In the genomic region with DNA sequence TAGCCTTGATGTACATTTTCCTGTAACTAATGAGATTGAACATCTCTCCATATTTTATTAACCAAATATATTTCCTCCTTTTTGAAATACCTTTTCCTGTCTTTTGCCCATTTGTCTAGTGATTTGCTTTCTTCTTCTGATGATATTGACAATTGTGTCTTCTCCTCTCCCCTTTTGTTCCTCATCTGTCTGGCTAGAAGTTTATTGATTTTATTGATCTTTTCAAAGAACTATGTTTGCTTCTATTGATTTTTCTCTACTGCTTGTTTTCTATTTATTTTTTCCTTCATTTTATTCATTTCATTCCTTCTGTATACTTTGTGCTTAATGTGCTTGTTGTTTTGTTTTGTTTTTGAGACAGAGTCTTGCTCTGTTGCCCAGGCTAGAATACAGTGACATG, we compare ENCODE assay signal across 25 cellular contexts.
A peak's percentile ranks its signal among the peaks of the same experiment; 100 is the strongest.
DNase-seq lines count a peak whose midpoint lies in the region; ATAC-seq, FAIRE-seq and TF ChIP-seq lines count a peak whose summit lies in the region.
"Had no signal": no experiment of that assay in that cellular context is flagged by ENCODE, and none has a peak within 500 bp of the region (broad histone marks: within the 10 kb centered on the region; RNA-seq: fewer than 3 reads in every experiment).

No MANE protein-coding gene starts in this region.

- H3K4me3 Mint-ChIP-seq in activated T-cell treated with anti-CD3 and anti-CD28 coated beads, Interleukin-2, amount 50 U/mL, for 72 hours = no peak overlapping the region
- no peak overlapping the region for H3K4me3 Mint-ChIP-seq in activated T-cell treated with anti-CD3 and anti-CD28 coated beads, Interleukin-2, amount 50 U/mL, for 4 hours
- H3K4me3 Mint-ChIP-seq: B cell; CD4-positive, alpha-beta memory T cell; CD4-positive, CD25-positive, alpha-beta regulatory T cell; CD8-positive, alpha-beta memory T cell had no signal

- in situ Hi-C loops in K562 (cut with MboI) = no loop called here

- no peak for TF ChIP-seq POLR2A in K562 (conservative IDR thresholded peaks at IDR 0.05)

- no peaks in the 10 kb centered on the region for H3K79me2 ChIP-seq in K562 (ENCODE audit: control insufficient read depth, insufficient read depth, low read length)

- no peak for TF ChIP-seq RAD21 in K562 (CRISPR knock-in tag; conservative IDR thresholded peaks at IDR 0.05 in 1 of 2, IDR thresholded peaks at IDR 0.05 in 1 of 2)

- H3K27ac ChIP-seq in K562 (ENCODE audit: extremely low read depth, low read depth, low read length) = no peak overlapping the region
- H3K27ac ChIP-seq: 22Rv1; A549; BLaER1 treated with 17β-estradiol and CSF1 and Interleukin-3, amounts not matched to agents 10 nM and 100 nM; C4-2B had no signal

- H3K27ac Mint-ChIP-seq in activated T-cell treated with anti-CD3 and anti-CD28 coated beads, Interleukin-2, amount 50 U/mL, for 72 hours = peak overlapping the region; percentile 5
- H3K27ac Mint-ChIP-seq: B cell; CD4-positive, alpha-beta memory T cell; CD8-positive, alpha-beta memory T cell had no signal

- intact Hi-C loops in K562 (cut with micrococcal nuclease) = no loop called here

- ATAC-seq in activated T-cell treated with anti-CD3 and anti-CD28 coated beads, Interleukin-2, amount 50 U/mL, for 72 hours (replicated peaks in 1 of 2) = no peak
- ATAC-seq in activated T-cell treated with anti-CD3 and anti-CD28 coated beads, Interleukin-2, amount 50 U/mL, for 4 hours = no peak
- ATAC-seq in K562 (no peak), HG02610 (IDR thresholded peaks at IDR 0.05; ENCODE audit: unreplicated experiment) (no peak)
- ATAC-seq: A549, GM12878 had no signal

- peak; percentile 62 for FAIRE-seq in K562 (lab: Jason Lieb, UNC)
- FAIRE-seq in islet of Langerhans (lab: Jason Lieb, UNC) = peak; percentile 24
- FAIRE-seq: A549, GM12878, GM12892, GM18507 had no signal

- peaks cover 29% of the 10 kb centered on the region for H3K4me1 Mint-ChIP-seq in activated T-cell treated with anti-CD3 and anti-CD28 coated beads, Interleukin-2, amount 50 U/mL, for 72 hours (ENCODE audit: low read depth)
- peaks cover 10% of the 10 kb centered on the region for H3K4me1 Mint-ChIP-seq in activated T-cell treated with anti-CD3 and anti-CD28 coated beads, Interleukin-2, amount 50 U/mL, for 4 hours (ENCODE audit: low read depth)
- H3K4me1 Mint-ChIP-seq: B cell; CD4-positive, CD25-positive, alpha-beta regulatory T cell had no signal

- H3K9ac ChIP-seq in K562 (ENCODE audit: insufficient read depth in 1 of 2, low read depth in 2 of 2, low read length in 2 of 2) = no peak overlapping the region
- H3K9ac ChIP-seq: BLaER1 treated with 17β-estradiol and CSF1 and Interleukin-3, amounts not matched to agents 10 nM and 100 nM had no signal

- no peak overlapping the region for H3K4me2 ChIP-seq in K562 (ENCODE audit: insufficient read depth, low read length)
- H3K4me2 ChIP-seq: A549; BLaER1 treated with 17β-estradiol and CSF1 and Interleukin-3, amounts not matched to agents 10 nM and 100 nM had no signal

- H3K36me3 ChIP-seq in K562 (ENCODE audit: control insufficient read depth, insufficient read depth, low read length) = no peaks in the 10 kb centered on the region
- H3K36me3 ChIP-seq: BLaER1 treated with 17β-estradiol and CSF1 and Interleukin-3, amounts not matched to agents 10 nM and 100 nM had no signal

- H4K20me1 ChIP-seq in K562 (replicated peaks; ENCODE audit: control insufficient read depth, insufficient read depth, low read length) = no peaks in the 10 kb centered on the region; the same call in 1 of the 2 replicates
- H4K20me1 ChIP-seq: BLaER1 treated with 17β-estradiol and CSF1 and Interleukin-3, amounts not matched to agents 10 nM and 100 nM had no signal

- no peaks in the 10 kb centered on the region for H3K27me3 ChIP-seq in K562 (ENCODE audit: control insufficient read depth in 2 of 2, insufficient read depth in 2 of 2, low read length in 2 of 2)
- H3K27me3 ChIP-seq: BLaER1 treated with 17β-estradiol and CSF1 and Interleukin-3, amounts not matched to agents 10 nM and 100 nM had no signal

- no peak for DNase-seq in activated T-cell treated with anti-CD3 and anti-CD28 coated beads, Interleukin-2, amount 50 U/mL, for 72 hours
- DNase-seq in activated T-cell treated with anti-CD3 and anti-CD28 coated beads, Interleukin-2, amount 50 U/mL, for 4 hours = no peak
- no peak for DNase-seq in K562 (ENCODE audit: extremely low read depth in 1 of 4, low spot score in 3 of 4)
- DNase-seq: AML-193; CD4-positive, alpha-beta memory T cell; CD4-positive, CD25-positive, alpha-beta regulatory T cell; CD8-positive, alpha-beta memory T cell; COR-L47; DMS 273 treated with DMSO at 0.1 percent for 48 hours; DMS153; DMS53; DMS79; DND-41; EL; GDM1 had no signal

- H3K9me1 ChIP-seq in K562 (ENCODE audit: control insufficient read depth, insufficient read depth, low read length) = no peaks in the 10 kb centered on the region

- peaks cover 54% of the 10 kb centered on the region for H3K27me3 Mint-ChIP-seq in activated T-cell treated with anti-CD3 and anti-CD28 coated beads, Interleukin-2, amount 50 U/mL, for 72 hours (ENCODE audit: low read depth)
- H3K27me3 Mint-ChIP-seq in activated T-cell treated with anti-CD3 and anti-CD28 coated beads, Interleukin-2, amount 50 U/mL, for 4 hours (ENCODE audit: low read depth) = peaks cover 19% of the 10 kb centered on the region

- H2AFZ ChIP-seq in K562 (ENCODE audit: low read depth, low read length) = no peak overlapping the region

- no peaks in the 10 kb centered on the region for H3K9me3 ChIP-seq in K562 (replicated peaks; ENCODE audit: control insufficient read depth, insufficient read depth, low read depth, low read length)

- peaks cover 0 to 5% of the 10 kb centered on the region in 2 donors for H3K36me3 Mint-ChIP-seq in activated T-cell treated with anti-CD3 and anti-CD28 coated beads, Interleukin-2, amount 50 U/mL, for 72 hours (ENCODE audit: insufficient read depth in 2 of 2)
- H3K36me3 Mint-ChIP-seq in activated T-cell treated with anti-CD3 and anti-CD28 coated beads, Interleukin-2, amount 50 U/mL, for 4 hours (ENCODE audit: insufficient read depth) = no peaks in the 10 kb centered on the region
- H3K36me3 Mint-ChIP-seq: CD4-positive, alpha-beta memory T cell; CD4-positive, CD25-positive, alpha-beta regulatory T cell; CD8-positive, alpha-beta memory T cell had no signal

- H3K4me1 ChIP-seq in K562 (replicated peaks in 1 of 2; ENCODE audit: control insufficient read depth in 2 of 2, insufficient read depth in 2 of 2, low read length in 2 of 2) = no peaks in the 10 kb centered on the region
- H3K4me1 ChIP-seq: A549 had no signal

- H3K9me3 Mint-ChIP-seq in activated T-cell treated with anti-CD3 and anti-CD28 coated beads, Interleukin-2, amount 50 U/mL, for 72 hours = peaks cover 1 to 4% of the 10 kb centered on the region in 2 donors
- H3K9me3 Mint-ChIP-seq in activated T-cell treated with anti-CD3 and anti-CD28 coated beads, Interleukin-2, amount 50 U/mL, for 4 hours = peaks cover 12% of the 10 kb centered on the region

- BruUV-seq in K562 (replicated peaks; lab: Mats Ljungman, UMichigan) = no TSS peak

- no peak for TF ChIP-seq CTCF in K562 (IDR thresholded peaks at IDR 0.05 in 2 of 3, conservative IDR thresholded peaks at IDR 0.05 in 1 of 3; ENCODE audit: insufficient read depth in 2 of 3, low read depth in 1 of 3, low read length in 3 of 3)

- CTCF ChIA-PET in K562 (lab: Yijun Ruan, JAX; ENCODE audit: low intra/inter-chr PET ratio) = no interaction called here

- POLR2A ChIA-PET in K562 (lab: Yijun Ruan, JAX) = interaction anchor here (0.6 kb wide), 1 partner anchor 82 kb away, joined by 4 read pairs; no protein-coding TSS in a partner anchor

- no peak overlapping the region for H3K4me3 ChIP-seq in K562
- H3K4me3 ChIP-seq: A549; BLaER1 treated with 17β-estradiol and CSF1 and Interleukin-3, amounts not matched to agents 10 nM and 100 nM; GM12878 had no signal

- no peak for TF ChIP-seq EP300 in K562 (IDR thresholded peaks at IDR 0.05; ENCODE audit: low read length)

TF ChIP-seq in K562, 482 proteins besides CTCF, POLR2A, EP300 and RAD21 (continues in another document):
- TF ChIP-seq PTTG1 (tag; IDR thresholded peaks at IDR 0.05; ENCODE audit: low read depth) = no peak
- TF ChIP-seq, protein P1, sequence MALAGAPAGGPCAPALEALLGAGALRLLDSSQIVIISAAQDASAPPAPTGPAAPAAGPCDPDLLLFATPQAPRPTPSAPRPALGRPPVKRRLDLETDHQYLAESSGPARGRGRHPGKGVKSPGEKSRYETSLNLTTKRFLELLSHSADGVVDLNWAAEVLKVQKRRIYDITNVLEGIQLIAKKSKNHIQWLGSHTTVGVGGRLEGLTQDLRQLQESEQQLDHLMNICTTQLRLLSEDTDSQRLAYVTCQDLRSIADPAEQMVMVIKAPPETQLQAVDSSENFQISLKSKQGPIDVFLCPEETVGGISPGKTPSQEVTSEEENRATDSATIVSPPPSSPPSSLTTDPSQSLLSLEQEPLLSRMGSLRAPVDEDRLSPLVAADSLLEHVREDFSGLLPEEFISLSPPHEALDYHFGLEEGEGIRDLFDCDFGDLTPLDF (CRISPR knock-in tag; IDR thresholded peaks at IDR 0.05) = no peak
- TF ChIP-seq SMARCA4 (IDR thresholded peaks at IDR 0.05) = no peak
- no peak for TF ChIP-seq ZNF121 (CRISPR knock-in tag; conservative IDR thresholded peaks at IDR 0.05)
- TF ChIP-seq BHLHE40 (IDR thresholded peaks at IDR 0.05; ENCODE audit: low read length) = no peak
- TF ChIP-seq ZNF12 (CRISPR knock-in tag; IDR thresholded peaks at IDR 0.05) = no peak
- TF ChIP-seq ZNF277 (CRISPR knock-in tag; IDR thresholded peaks at IDR 0.05; ENCODE audit: borderline replicate concordance) = no peak
- no peak for TF ChIP-seq ZC3H8 (IDR thresholded peaks at IDR 0.05)
- no peak for TF ChIP-seq ASH1L (IDR thresholded peaks at IDR 0.05; ENCODE audit: borderline replicate concordance, low read depth, partially characterized antibody)
- TF ChIP-seq PURB (CRISPR knock-in tag; IDR thresholded peaks at IDR 0.05; ENCODE audit: low read depth) = no peak
- no peak for TF ChIP-seq PCBP1 (IDR thresholded peaks at IDR 0.05; ENCODE audit: low read depth, low read length, poor library complexity, severe bottlenecking)
- no peak for TF ChIP-seq XRCC4 (IDR thresholded peaks at IDR 0.05; ENCODE audit: extremely low read depth, insufficient read depth, insufficient read length)
- no peak for TF ChIP-seq RCOR1 (IDR thresholded peaks at IDR 0.05; ENCODE audit: borderline replicate concordance in 1 of 2, low read depth in 2 of 2, low read length in 2 of 2)
- TF ChIP-seq SIRT6 (IDR thresholded peaks at IDR 0.05; ENCODE audit: low read depth, low read length) = no peak
